Comparison of ENCODE assay signal across 24 cellular contexts in genomic region chr11:82843057-82843795, GRCh38. TPM values are rescaled to one million over a fixed set of nuclear protein-coding genes. Genes with fewer than 3 reads are reported as not detected.
DNase-seq lines count a peak whose midpoint lies in the region; ATAC-seq and TF ChIP-seq lines count a peak whose summit lies in the region.
"Had no signal": no experiment of that assay in that cellular context is flagged by ENCODE, and none has a peak within 500 bp of the region (broad histone marks: within the 10 kb centered on the region; RNA-seq: fewer than 3 reads in every experiment).

No MANE protein-coding gene starts in this region.

- H3K4me1 ChIP-seq in right cardiac atrium (ENCODE audit: control insufficient read depth, insufficient read depth, low read length) (peaks cover 5% of the 10 kb centered on the region), MM.1S (ENCODE audit: low read length) (peaks cover 3% of the 10 kb centered on the region; the same call in 1 of the 2 replicates)

- H3K9me3 ChIP-seq in right cardiac atrium (ENCODE audit: control insufficient read depth, low read length) = no peaks in the 10 kb centered on the region
- no peaks in the 10 kb centered on the region for H3K9me3 ChIP-seq in MM.1S (replicated peaks; ENCODE audit: insufficient read depth, low read length)

- H3K79me2 ChIP-seq in MM.1S (ENCODE audit: low read length) = no peaks in the 10 kb centered on the region

- 77% methylated on average over 6 of the region's 6 CpGs for WGBS in right cardiac atrium

- H3K36me3 ChIP-seq in MM.1S (replicated peaks; ENCODE audit: insufficient read depth, low read length) = no peaks in the 10 kb centered on the region

- H3K4me2 ChIP-seq in MM.1S (ENCODE audit: low read depth, low read length) = no peak overlapping the region

- intact Hi-C loops in right cardiac atrium (cut with DNase I) (no loop called here), left cardiac atrium (cut with DNase I) (no loop called here)

- H3K9ac ChIP-seq in MM.1S (ENCODE audit: low read length) = no peak overlapping the region
- H3K9ac ChIP-seq: GM23248 had no signal

- H2AFZ ChIP-seq in MM.1S (ENCODE audit: low read length) = no peak overlapping the region
- H2AFZ ChIP-seq: GM23248 had no signal

- H4K20me1 ChIP-seq in MM.1S (ENCODE audit: insufficient read depth, low read length) = no peaks in the 10 kb centered on the region

- H3K4me3 ChIP-seq in right cardiac atrium (ENCODE audit: low read length) (no peak overlapping the region), MM.1S (ENCODE audit: low read length) (no peak overlapping the region)
- H3K4me3 ChIP-seq: GM23248 had no signal

- ATAC-seq in right cardiac atrium (no peak), left cardiac atrium (no peak)

- H3K27me3 ChIP-seq in right cardiac atrium (ENCODE audit: control insufficient read depth, insufficient read depth) (no peaks in the 10 kb centered on the region), layer of hippocampus (ENCODE audit: control insufficient read depth, insufficient read depth, low read length) (no peaks in the 10 kb centered on the region), MM.1S (replicated peaks; ENCODE audit: insufficient read depth, low read length) (no peaks in the 10 kb centered on the region)

- no peak for TF ChIP-seq CTCF in MM.1S (IDR thresholded peaks at IDR 0.05; ENCODE audit: low read length)

- no peak for DNase-seq in right cardiac atrium
- DNase-seq in left cardiac atrium = no peak
- DNase-seq in RPMI8226 = no peak
- DNase-seq in COLO668 (lab: John Stamatoyannopoulos, UW; ENCODE audit: unreplicated experiment) = no peak
- DNase-seq in MM.1S = no peak
- DNase-seq: 8988T; CD4-positive, CD25-positive, alpha-beta regulatory T cell; GM23248; H7; IMR-90; KG1; NCI-H1092; NCI-H1417 treated with DMSO at 0.1 percent for 48 hours; NCI-H187; NCI-H2081 treated with DMSO at 0.1 percent for 48 hours; NCI-H2171; NCI-H226; NCI-H510A; NCI-H69; SHP77 treated with DMSO at 0.1 percent for 48 hours had no signal

- no peaks in the 10 kb centered on the region for H3K9me2 ChIP-seq in MM.1S (replicated peaks; ENCODE audit: insufficient read depth, low read length)

- no peaks in the 10 kb centered on the region for H3F3A ChIP-seq in MM.1S (ENCODE audit: insufficient read depth, low read length)

- peak overlapping the region; percentile 68 for H3K27ac ChIP-seq in right cardiac atrium (ENCODE audit: low read length)
- H3K27ac ChIP-seq in angular gyrus (ENCODE audit: low read depth, low read length) = peak overlapping the region; percentile 84
- H3K27ac ChIP-seq in layer of hippocampus (ENCODE audit: low read depth, low read length) = peak overlapping the region; percentile 86
- H3K27ac ChIP-seq in temporal lobe (ENCODE audit: low read depth, low read length) = peak overlapping the region; percentile 79
- H3K27ac ChIP-seq in MM.1S (ENCODE audit: low read length) = no peak overlapping the region
- H3K27ac ChIP-seq: GM23248, RWPE1 had no signal

RNA-seq across cellular contexts. Expression of gene PRCP, which starts 57.0 kb away (rescaled TPM):
- total RNA-seq in right cardiac atrium = 100 to 1,000 TPM in 1 of 4 donors, 10 to 100 TPM in 3; 83.2 to 100 (median 84.9) TPM
- polyA plus RNA-seq in right cardiac atrium = 69.1 TPM
- total RNA-seq in left cardiac atrium = 10 to 100 TPM; 65.5 to 97.4 TPM
- 32.9 TPM for total RNA-seq in temporal lobe

RNA-seq across cellular contexts. Expression of gene DDIAS, which starts 58.3 kb away (rescaled TPM):
- total RNA-seq in right cardiac atrium (1 to 10 TPM in 2 of 4 donors, under 1 TPM in 2; 0.42 to 2.0 (median 1.2) TPM), left cardiac atrium (1 to 10 TPM in 1 of 2 donors, under 1 TPM in 1; 0.86 to 2.3 TPM), temporal lobe (2.5 TPM)
- polyA plus RNA-seq in right cardiac atrium = 0.20 TPM
